In genomic region chr17:71633391-71633849, GRCh38 we compare ENCODE assay signal across 13 cellular contexts.
DNase-seq lines count a peak whose midpoint lies in the region; ATAC-seq and TF ChIP-seq lines count a peak whose summit lies in the region.
"Had no signal": no experiment of that assay in that cellular context is flagged by ENCODE, and none has a peak within 500 bp of the region (broad histone marks: within the 10 kb centered on the region; RNA-seq: fewer than 3 reads in every experiment).

No MANE protein-coding gene starts in this region.

- CTCF ChIA-PET in IMR-90 (lab: Yijun Ruan, JAX) = interaction anchor here (0.6 kb wide), 1 partner anchor 1667 kb away, joined by 3 read pairs; no protein-coding TSS in a partner anchor
- CTCF ChIA-PET in activated CD8-positive, alpha-beta T cell treated with anti-CD3 and anti-CD28 coated beads, Interleukin-2, amount 10 ng/mL, durations not matched to agents 7 days and 5 days (lab: Charles Lee) = no interaction called here

- TF ChIP-seq RAD21 in IMR-90 (IDR thresholded peaks at IDR 0.05; ENCODE audit: low read length) = no peak

- H3K36me3 ChIP-seq in IMR-90 (ENCODE audit: control insufficient read depth, insufficient read depth, low read length) = no peaks in the 10 kb centered on the region

- H3K9me3 Mint-ChIP-seq in activated CD8-positive, alpha-beta T cell treated with anti-CD3 and anti-CD28 coated beads, Interleukin-2, amount 10 ng/mL, durations not matched to agents 7 days and 5 days (ENCODE audit: insufficient read depth) = peaks cover 3% of the 10 kb centered on the region

- peak overlapping the region; percentile 80 for H4K91ac ChIP-seq in IMR-90 (ENCODE audit: insufficient read depth, low read depth, low read length)

- WGBS in IMR-90 (ENCODE audit: extremely low coverage in 2 of 2, insufficient read length in 1 of 2), 2 experiments = 0% methylated on average over 1 of the region's 4 CpGs; no CpG with 5 or more reads in 1 of the 2 experiments

- peak overlapping the region in 1 of 2 experiments; percentile 89; a peak in 3 of 4 replicates for H4K8ac ChIP-seq in IMR-90 (ENCODE audit: low read depth in 2 of 2, low read length in 2 of 2)

- peak; percentile 82 for ATAC-seq in IMR-90 (ENCODE audit: low read depth)
- ATAC-seq in HG03135 (IDR thresholded peaks at IDR 0.05; ENCODE audit: unreplicated experiment) = no peak
- no peak for ATAC-seq in activated CD8-positive, alpha-beta T cell treated with anti-CD3 and anti-CD28 coated beads, Interleukin-2, amount 10 ng/mL, durations not matched to agents 7 days and 5 days
- no peak for ATAC-seq in HG03159 (IDR thresholded peaks at IDR 0.05; ENCODE audit: unreplicated experiment)
- ATAC-seq: activated CD4-positive, CD25-positive, alpha-beta regulatory T cell treated with anti-CD3 and anti-CD28 coated beads, Interleukin-2, amount 50 U/mL, for 24 hours; CD8-positive, alpha-beta T cell; left lobe of liver had no signal

- peak overlapping the region; percentile 42 for H3K18ac ChIP-seq in IMR-90 (ENCODE audit: low read depth, low read length)

- no peaks in the 10 kb centered on the region for H3K27me3 Mint-ChIP-seq in activated CD8-positive, alpha-beta T cell treated with anti-CD3 and anti-CD28 coated beads, Interleukin-2, amount 10 ng/mL, durations not matched to agents 7 days and 5 days (ENCODE audit: low read depth)

- peak overlapping the region; percentile 66 for H3K23ac ChIP-seq in IMR-90 (ENCODE audit: low read depth, low read length)

- no peaks in the 10 kb centered on the region for H3K4me1 Mint-ChIP-seq in activated CD8-positive, alpha-beta T cell treated with anti-CD3 and anti-CD28 coated beads, Interleukin-2, amount 10 ng/mL, durations not matched to agents 7 days and 5 days (ENCODE audit: low read depth)

- H3K27me3 ChIP-seq in IMR-90 (ENCODE audit: control insufficient read depth, insufficient read depth, low read length) = no peaks in the 10 kb centered on the region

- peak overlapping the region; percentile 94 for H2BK20ac ChIP-seq in IMR-90 (ENCODE audit: low read depth, low read length)

- peak overlapping the region; percentile 79 for H3K27ac ChIP-seq in IMR-90 (ENCODE audit: insufficient read depth, low read length)

- no peak for TF ChIP-seq POLR2A in IMR-90 (IDR thresholded peaks at IDR 0.05; ENCODE audit: low read depth, low read length)

- peak overlapping the region; percentile 95 for H2BK120ac ChIP-seq in IMR-90 (ENCODE audit: low read depth, low read length)

- H2BK5ac ChIP-seq in IMR-90 (ENCODE audit: low read depth, low read length, poor library complexity, severe bottlenecking) = peak overlapping the region; percentile 96

- no TSS peak for BruUV-seq in IMR-90 (replicated peaks; lab: Mats Ljungman, UMichigan)

- H3K9ac ChIP-seq in IMR-90 (ENCODE audit: low read depth, low read length) = no peak overlapping the region

- H4K20me1 ChIP-seq in IMR-90 (ENCODE audit: insufficient read depth, low read length) = no peaks in the 10 kb centered on the region

- POLR2A ChIA-PET in IMR-90 (lab: Charles Lee; ENCODE audit: unreplicated experiment) = no interaction called here
- POLR2A ChIA-PET in activated CD8-positive, alpha-beta T cell treated with anti-CD3 and anti-CD28 coated beads, Interleukin-2, amount 10 ng/mL, durations not matched to agents 7 days and 5 days (lab: Charles Lee) = no interaction called here

- H2AK9ac ChIP-seq in IMR-90 (replicated peaks; ENCODE audit: low read depth, low read length, poor library complexity) = peak overlapping the region; percentile 77

- H3K4me3 ChIP-seq in IMR-90 (ENCODE audit: insufficient read depth, low read depth, low read length) = peak overlapping the region; percentile 9; the same call in 1 of the 2 replicates
- no peak overlapping the region for H3K4me3 ChIP-seq in astrocyte of the cerebellum (ENCODE audit: low read depth, low read length)

- H3K9me1 ChIP-seq in IMR-90 (ENCODE audit: insufficient read depth, low read length) = no peaks in the 10 kb centered on the region; the same call in none of the 2 replicates

- dilution Hi-C loops in IMR-90 (cut with HindIII; ENCODE audit: low sequenced_read_pairs, unreplicated experiment) = no loop called here

- H3K79me1 ChIP-seq in IMR-90 (ENCODE audit: low read depth in 1 of 2, low read length in 2 of 2) = no peaks in the 10 kb centered on the region

- peak overlapping the region; percentile 43; the same call in 1 of the 3 replicates for H2BK15ac ChIP-seq in IMR-90 (ENCODE audit: low read depth, low read length)

- peak overlapping the region; percentile 76 for H3K14ac ChIP-seq in IMR-90 (replicated peaks; ENCODE audit: low read depth, low read length)

- intact Hi-C loops in IMR-90 (cut with micrococcal nuclease) (loop anchor here (10.0 kb wide), 1 partner anchor 341 kb away; no protein-coding TSS in a partner anchor), posterior vena cava (cut with DNase I) (no loop called here)

- H4K5ac ChIP-seq in IMR-90 (ENCODE audit: low read depth, low read length) = peak overlapping the region; percentile 11

- H3K4ac ChIP-seq in IMR-90 (ENCODE audit: low read depth, low read length) = peak overlapping the region; percentile 78

- H3K4me2 ChIP-seq in IMR-90 (ENCODE audit: low read depth, low read length) = peak overlapping the region; percentile 59

- H2AFZ ChIP-seq in IMR-90 (replicated peaks; ENCODE audit: low read length, poor library complexity) = peak overlapping the region; percentile 77

- H3K4me3 Mint-ChIP-seq in activated CD8-positive, alpha-beta T cell treated with anti-CD3 and anti-CD28 coated beads, Interleukin-2, amount 10 ng/mL, durations not matched to agents 7 days and 5 days = no peak overlapping the region
- H3K4me3 Mint-ChIP-seq: CD8-positive, alpha-beta T cell had no signal

- DNase-seq in AG08396 (ENCODE audit: low spot score) = peak; percentile 47
- DNase-seq in IMR-90 = peak; percentile 92
- DNase-seq in astrocyte of the cerebellum (ENCODE audit: low read depth) = peak; percentile 60
- peak; percentile 94 for DNase-seq in kidney tubule cell (ENCODE audit: low spot score)
- no peak for DNase-seq in activated CD8-positive, alpha-beta T cell treated with anti-CD3 and anti-CD28 coated beads, Interleukin-2, amount 10 ng/mL, durations not matched to agents 7 days and 5 days
- no peak for DNase-seq in posterior vena cava (ENCODE audit: low spot score)
- DNase-seq: activated naive CD4-positive, alpha-beta T cell; CD8-positive, alpha-beta T cell; MV-4-11 had no signal

- no peak overlapping the region for H3K27ac Mint-ChIP-seq in activated CD8-positive, alpha-beta T cell treated with anti-CD3 and anti-CD28 coated beads, Interleukin-2, amount 10 ng/mL, durations not matched to agents 7 days and 5 days
- H3K27ac Mint-ChIP-seq: CD8-positive, alpha-beta T cell had no signal

- H3K9me3 ChIP-seq in IMR-90 (ENCODE audit: control insufficient read depth, insufficient read depth, low read length) = no peaks in the 10 kb centered on the region

- in situ Hi-C loops in IMR-90 (cut with MboI; ENCODE audit: low sequenced_read_pairs) (loop anchor here (25.0 kb wide), 1 partner anchor 904 kb away; no protein-coding TSS in a partner anchor), astrocyte of the cerebellum (cut with HindIII; ENCODE audit: low sequenced_read_pairs) (no loop called here)

- no peaks in the 10 kb centered on the region for H3K36me3 Mint-ChIP-seq in activated CD8-positive, alpha-beta T cell treated with anti-CD3 and anti-CD28 coated beads, Interleukin-2, amount 10 ng/mL, durations not matched to agents 7 days and 5 days (ENCODE audit: low read depth)
- H3K36me3 Mint-ChIP-seq: CD8-positive, alpha-beta T cell had no signal

- TF ChIP-seq CTCF in IMR-90 (conservative IDR thresholded peaks at IDR 0.05; ENCODE audit: low read depth, low read length) = no peak
- TF ChIP-seq CTCF in astrocyte of the cerebellum (IDR thresholded peaks at IDR 0.05; ENCODE audit: low read depth, low read length, missing control alignments) = no peak

- peaks cover 8% of the 10 kb centered on the region for H3K4me1 ChIP-seq in IMR-90 (ENCODE audit: control insufficient read depth, insufficient read depth, low read length)

- peak overlapping the region; percentile 52; the same call in 1 of the 2 replicates for H2AK5ac ChIP-seq in IMR-90 (ENCODE audit: low read depth, low read length)

- peak overlapping the region; percentile 63 for H3K56ac ChIP-seq in IMR-90 (ENCODE audit: extremely low read depth, insufficient read depth, low read length)

TF ChIP-seq in IMR-90, 13 proteins besides CTCF, POLR2A, EP300 and RAD21:
- TF ChIP-seq MAZ (IDR thresholded peaks at IDR 0.05; ENCODE audit: borderline replicate concordance, low read depth, low read length) (no peak), CHD1 (IDR thresholded peaks at IDR 0.05; ENCODE audit: low read depth, low read length) (no peak), CEBPB (IDR thresholded peaks at IDR 0.05; ENCODE audit: low read depth, low read length) (peak; percentile 96), BHLHE40 (IDR thresholded peaks at IDR 0.05; ENCODE audit: low read depth, low read length) (no peak), FOS (IDR thresholded peaks at IDR 0.05; ENCODE audit: low read depth, low read length) (peak; percentile 78; the same call in 1 of the 2 replicates), ELK1 (IDR thresholded peaks at IDR 0.05; ENCODE audit: borderline replicate concordance, low read depth, low read length) (no peak), NFE2L2 (IDR thresholded peaks at IDR 0.05; ENCODE audit: low read depth, low read length) (no peak), RCOR1 (IDR thresholded peaks at IDR 0.05; ENCODE audit: insufficient replicate concordance, low read length) (peak; percentile 51), RFX5 (IDR thresholded peaks at IDR 0.05; ENCODE audit: low read depth, low read length) (no peak)
- TF ChIP-seq, protein P1, sequence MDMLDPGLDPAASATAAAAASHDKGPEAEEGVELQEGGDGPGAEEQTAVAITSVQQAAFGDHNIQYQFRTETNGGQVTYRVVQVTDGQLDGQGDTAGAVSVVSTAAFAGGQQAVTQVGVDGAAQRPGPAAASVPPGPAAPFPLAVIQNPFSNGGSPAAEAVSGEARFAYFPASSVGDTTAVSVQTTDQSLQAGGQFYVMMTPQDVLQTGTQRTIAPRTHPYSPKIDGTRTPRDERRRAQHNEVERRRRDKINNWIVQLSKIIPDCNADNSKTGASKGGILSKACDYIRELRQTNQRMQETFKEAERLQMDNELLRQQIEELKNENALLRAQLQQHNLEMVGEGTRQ (IDR thresholded peaks at IDR 0.05; ENCODE audit: low read depth, low read length) = no peak

Comparison
In these comparisons a context has a peak if more than half of its experiments do, and no peak if none do; other contexts are left out.
1. DNase-seq: peak in AG08396 (single experiment), IMR-90 (single experiment), astrocyte of the cerebellum (single experiment) and kidney tubule cell (single experiment); none in activated CD8-positive, alpha-beta T cell treated with anti-CD3 and anti-CD28 coated beads, Interleukin-2, amount 10 ng/mL, durations not matched to agents 7 days and 5 days (single experiment) and posterior vena cava (single experiment).